Comparison of ENCODE assay signal across 24 cellular contexts in genomic region chr12:89385965-89386537, GRCh38. TPM values are rescaled to one million over a fixed set of nuclear protein-coding genes. Genes with fewer than 3 reads are reported as not detected.
DNase-seq lines count a peak whose midpoint lies in the region; ATAC-seq and TF ChIP-seq lines count a peak whose summit lies in the region.
"Had no signal": no experiment of that assay in that cellular context is flagged by ENCODE, and none has a peak within 500 bp of the region (broad histone marks: within the 10 kb centered on the region; RNA-seq: fewer than 3 reads in every experiment).

No MANE protein-coding gene starts in this region.

- H3K4me2 ChIP-seq in trophoblast cell (ENCODE audit: low read length): no peak overlapping the region
- H3K4me2 ChIP-seq: SK-N-SH had no signal

- peak; percentile 55 for DNase-seq in HT-29 (ENCODE audit: low spot score)
- DNase-seq in cerebellar cortex (ENCODE audit: low spot score): peak; percentile 76
- DNase-seq in right lobe of liver: no peak
- DNase-seq in trophoblast cell: no peak
- DNase-seq in activated CD8-positive, alpha-beta memory T cell treated with anti-CD3 and anti-CD28 coated beads, Interleukin-2, amount 50 U/mL, for 48 hours: no peak
- DNase-seq in H7: no peak
- DNase-seq in activated effector memory CD4-positive, alpha-beta T cell treated with Interleukin-2 at 50 U/mL for 16 hours: no peak
- DNase-seq: activated CD4-positive, CD25-positive, alpha-beta regulatory T cell; activated CD8-positive, alpha-beta T cell treated with anti-CD3 and anti-CD28 coated beads for 36 hours; activated naive CD4-positive, alpha-beta T cell treated with anti-CD3 and anti-CD28 coated beads for 36 hours; activated T-cell treated with anti-CD3 and anti-CD28 coated beads, Interleukin-2, amount 50 U/mL, for 24 hours; AML-193; CD8-positive, alpha-beta memory T cell; central memory CD4-positive, alpha-beta T cell; effector CD4-positive, alpha-beta T cell; foreskin melanocyte; islet precursor cell; KBM-7; NCI-H2029 treated with DMSO at 0.1 percent for 48 hours; NCI-H446 treated with DMSO at 0.1 percent for 48 hours; NK-92 treated with Interleukin-12 subunit alpha and Interleukin-12 subunit beta, amount 100 ng/mL, for 24 hours; RPMI8226; SK-N-SH had no signal

- H3K4me3 ChIP-seq in right lobe of liver (no peak overlapping the region), trophoblast cell (ENCODE audit: low read depth, low read length) (no peak overlapping the region), H7 (ENCODE audit: insufficient read depth, low read depth, low read length) (no peak overlapping the region)

- H3K9ac ChIP-seq in trophoblast cell (ENCODE audit: low read length): no peak overlapping the region
- H3K9ac ChIP-seq: SK-N-SH had no signal

- no peak for TF ChIP-seq POLR2A in right lobe of liver (IDR thresholded peaks at IDR 0.05)

- peak overlapping the region; percentile 61 for H4K8ac ChIP-seq in trophoblast cell (ENCODE audit: low read depth, low read length)

- WGBS in right lobe of liver (ENCODE audit: insufficient coverage, low coverage, low lambda C conversion rate, missing lambda C conversion rate): 82% methylated on average over 3 of the region's 7 CpGs
- WGBS in trophoblast cell (ENCODE audit: extremely low coverage, insufficient coverage, insufficient read length): no CpG with 5 or more reads among the region's 7 CpGs

- H2BK120ac ChIP-seq in trophoblast cell (ENCODE audit: insufficient read depth, low read length, poor library complexity): peak overlapping the region; percentile 54

- peaks cover 5% of the 10 kb centered on the region for H3K79me1 ChIP-seq in trophoblast cell (ENCODE audit: low read length)

- H4K12ac ChIP-seq in trophoblast cell (ENCODE audit: low read depth, low read length): no peak overlapping the region

- H3K36me3 ChIP-seq in right lobe of liver: no peaks in the 10 kb centered on the region
- H3K36me3 ChIP-seq in trophoblast cell (ENCODE audit: control insufficient read depth in 1 of 2, insufficient read depth in 2 of 2, low read length in 2 of 2): no peaks in the 10 kb centered on the region
- H3K36me3 ChIP-seq in H7 (replicated peaks; ENCODE audit: control insufficient read depth, insufficient read depth, low read length): no peaks in the 10 kb centered on the region

- TF ChIP-seq CTCF in right lobe of liver (IDR thresholded peaks at IDR 0.05): no peak

- peak overlapping the region; percentile 35 for H4K91ac ChIP-seq in trophoblast cell (ENCODE audit: low read depth, low read length)

- peaks cover 0 to 82% (median 36%) of the 10 kb centered on the region in 4 donors for H3K4me1 ChIP-seq in right lobe of liver
- peaks cover 13 to 24% of the 10 kb centered on the region in 2 experiments for H3K4me1 ChIP-seq in trophoblast cell (ENCODE audit: control insufficient read depth in 1 of 2, insufficient read depth in 2 of 2, low read length in 2 of 2)

- no peak overlapping the region for H3K18ac ChIP-seq in trophoblast cell (ENCODE audit: low read length)

- H2AFZ ChIP-seq in trophoblast cell (ENCODE audit: insufficient read depth, low read length, poor library complexity): no peak overlapping the region

- H3K14ac ChIP-seq in trophoblast cell (ENCODE audit: low read length): peak overlapping the region; percentile 25

- H3K27me3 ChIP-seq in right lobe of liver (no peaks in the 10 kb centered on the region), trophoblast cell (ENCODE audit: insufficient read depth, low read length) (no peaks in the 10 kb centered on the region), H7 (ENCODE audit: control insufficient read depth, insufficient read depth, low read length) (no peaks in the 10 kb centered on the region)

- H2BK5ac ChIP-seq in trophoblast cell (ENCODE audit: low read depth, low read length, poor library complexity): peak overlapping the region; percentile 60

- H3K79me2 ChIP-seq in trophoblast cell (ENCODE audit: control insufficient read depth, insufficient read depth, low read length, poor library complexity): peaks cover 1% of the 10 kb centered on the region

- no peak overlapping the region for H3K4ac ChIP-seq in trophoblast cell (ENCODE audit: low read depth, low read length)

- intact Hi-C loops in right lobe of liver (cut with DNase I): no loop called here

- peak overlapping the region; percentile 73 for H2BK12ac ChIP-seq in trophoblast cell (ENCODE audit: low read length)

- H3K9me3 ChIP-seq in right lobe of liver (no peaks in the 10 kb centered on the region), trophoblast cell (ENCODE audit: insufficient read depth, low read depth, low read length) (no peaks in the 10 kb centered on the region)
- H3K9me3 ChIP-seq: SK-N-SH had no signal

- H2AK5ac ChIP-seq in trophoblast cell (ENCODE audit: low read length): no peak overlapping the region

- H3K27ac ChIP-seq in right lobe of liver (peak overlapping the region; percentile 11 to 77 (median 30)), trophoblast cell (ENCODE audit: low read depth, low read length) (no peak overlapping the region)

- no peak overlapping the region for H3K23ac ChIP-seq in trophoblast cell (ENCODE audit: low read length)

- ATAC-seq in right lobe of liver: peak in 3 of 4 donors; percentile 9 to 35 (median 13)
- no peak for ATAC-seq in GM18868 (IDR thresholded peaks at IDR 0.05; ENCODE audit: unreplicated experiment)
- ATAC-seq: activated CD8-positive, alpha-beta T cell treated with anti-CD3 and anti-CD28 coated beads for 36 hours had no signal

RNA-seq across cellular contexts. Expression of gene DUSP6, which starts 33.8 kb away (rescaled TPM):
- total RNA-seq in HT-29 (2014; rRNA removed; shearing (Covaris generic)): 112 and 135 TPM in 2 replicates
- total RNA-seq in right lobe of liver: 100 to 1,000 TPM in 2 of 6 experiments, 10 to 100 TPM in 4; 24.3 to 139 (median 50.4) TPM
- polyA plus RNA-seq in trophoblast cell (2013): 7.5 and 8.0 TPM in 2 replicates
- total RNA-seq in H7 (2014; rRNA removed; shearing (Covaris generic)): 106 and 112 TPM in 2 replicates

Comparison
In these comparisons a context has a peak if more than half of its experiments do, and no peak if none do; other contexts are left out.
1. DNase-seq: peak in HT-29 (single experiment) and cerebellar cortex (single experiment); none in right lobe of liver (0 of 3), trophoblast cell (0 of 2), activated CD8-positive, alpha-beta memory T cell treated with anti-CD3 and anti-CD28 coated beads, Interleukin-2, amount 50 U/mL, for 48 hours (single experiment), H7 (single experiment) and activated effector memory CD4-positive, alpha-beta T cell treated with Interleukin-2 at 50 U/mL for 16 hours (single experiment).